In the genomic region with DNA sequence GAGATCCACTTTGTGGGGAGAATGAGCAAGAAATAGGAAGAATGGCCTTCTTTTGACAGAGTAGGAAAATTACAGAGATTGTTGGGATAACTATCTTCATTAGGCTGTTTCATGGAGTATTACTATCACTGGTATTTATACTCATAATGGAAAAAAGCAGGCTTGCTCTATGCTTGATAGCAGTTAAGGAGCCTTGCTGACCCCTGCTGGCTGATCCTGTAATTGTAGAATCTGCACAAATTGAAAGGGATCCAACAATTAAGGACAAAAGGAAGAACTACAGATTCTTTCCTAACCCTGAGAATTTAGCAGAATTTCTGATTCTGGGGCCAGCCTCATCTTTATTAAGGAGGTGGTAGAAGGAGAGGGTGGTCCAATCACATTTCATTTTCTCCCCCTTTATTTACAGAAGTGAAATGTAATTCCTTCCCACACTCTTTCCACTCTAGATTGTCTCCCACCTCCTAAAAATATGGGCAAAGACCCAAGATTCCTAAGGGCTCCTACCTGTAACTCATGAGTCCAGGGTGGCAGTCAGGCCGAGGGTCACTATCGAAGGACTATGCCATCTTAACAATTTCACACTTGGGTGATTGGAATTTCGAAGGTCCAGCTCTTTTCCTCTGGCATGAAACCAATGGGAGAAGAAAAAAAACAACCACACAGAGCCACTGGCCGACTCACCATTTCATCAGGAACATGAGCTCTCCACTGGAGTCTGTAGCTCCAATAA, we compare ENCODE assay signal across 9 cellular contexts. TPM values are rescaled to one million over a fixed set of nuclear protein-coding genes. Genes with fewer than 3 reads are reported as not detected.
A peak's percentile ranks its signal among the peaks of the same experiment; 100 is the strongest.
DNase-seq lines count a peak whose midpoint lies in the region; ATAC-seq and TF ChIP-seq lines count a peak whose summit lies in the region.
"Had no signal": no experiment of that assay in that cellular context is flagged by ENCODE, and none has a peak within 500 bp of the region (broad histone marks: within the 10 kb centered on the region; RNA-seq: fewer than 3 reads in every experiment).

No MANE protein-coding gene starts in this region.

- no peak overlapping the region for H2AFZ ChIP-seq in SU-DHL-6 (ENCODE audit: low read depth, low read length, severe bottlenecking)

- H3K9me2 ChIP-seq in DOHH2 (replicated peaks; ENCODE audit: control insufficient read depth, low read length) (no peaks in the 10 kb centered on the region), SU-DHL-6 (replicated peaks; ENCODE audit: insufficient read depth, low read length) (no peaks in the 10 kb centered on the region)

- POLR2A ChIA-PET in activated naive CD8-positive, alpha-beta T cell treated with anti-CD3 and anti-CD28 coated beads, Interleukin-2, amount 10 ng/mL, durations not matched to agents 7 days and 5 days (lab: Charles Lee): interaction anchor here (1.2 to 1.9 kb wide), 3 partner anchors 47 to 104 kb away, joined by 3 to 6 read pairs (median 4); partner anchors contain the start of gene CDK5RAP3

- peaks cover 4% of the 10 kb centered on the region for H3K36me3 Mint-ChIP-seq in activated naive CD8-positive, alpha-beta T cell treated with anti-CD3 and anti-CD28 coated beads, Interleukin-2, amount 10 ng/mL, durations not matched to agents 7 days and 5 days

- H3F3A ChIP-seq in DOHH2 (ENCODE audit: control insufficient read depth, insufficient read depth) (peaks cover 5% of the 10 kb centered on the region; the same call in 1 of the 2 replicates), SU-DHL-6 (ENCODE audit: insufficient read depth) (peaks cover 8% of the 10 kb centered on the region; the same call in 1 of the 2 replicates)

- H3K79me2 ChIP-seq in DOHH2 (ENCODE audit: control insufficient read depth, low read length) (peaks cover 16% of the 10 kb centered on the region), SU-DHL-6 (ENCODE audit: insufficient read depth, low read length) (peaks cover 14% of the 10 kb centered on the region)

- DNase-seq in M059J (ENCODE audit: low read depth) (peak; percentile 73), heart right ventricle (peak; percentile 52 to 84), renal cortical epithelial cell (ENCODE audit: low read depth) (peak; percentile 95)
- DNase-seq in activated naive CD8-positive, alpha-beta T cell treated with anti-CD3 and anti-CD28 coated beads, Interleukin-2, amount 10 ng/mL, durations not matched to agents 7 days and 5 days: peak; percentile 50

- intact Hi-C loops in heart right ventricle (cut with DNase I): loop anchor here (1.0 to 5.0 kb wide), 9 partner anchors 22 to 58 kb away; partner anchors contain the start of genes COPZ2 (in 1 of the 10) and SNX11 (in 1 of the 10)

- TF ChIP-seq CTCF in DOHH2 (IDR thresholded peaks at IDR 0.05; ENCODE audit: low read depth, low read length, poor library complexity, severe bottlenecking): peak; percentile 84
- peak; percentile 80 for TF ChIP-seq CTCF in SU-DHL-6 (IDR thresholded peaks at IDR 0.05; ENCODE audit: insufficient read depth, low read length, poor library complexity, severe bottlenecking)
- peak; percentile 73 to 92 (median 85) for TF ChIP-seq CTCF in heart right ventricle (IDR thresholded peaks at IDR 0.05)

- H3K4me1 Mint-ChIP-seq in activated naive CD8-positive, alpha-beta T cell treated with anti-CD3 and anti-CD28 coated beads, Interleukin-2, amount 10 ng/mL, durations not matched to agents 7 days and 5 days: no peaks in the 10 kb centered on the region

- WGBS in heart right ventricle, 2 donors: 47 to 61% methylated on average over 4 of the region's 4 CpGs

- no peaks in the 10 kb centered on the region for H4K20me1 ChIP-seq in DOHH2 (ENCODE audit: control insufficient read depth, insufficient read depth, low read depth, low read length)
- H4K20me1 ChIP-seq in SU-DHL-6 (ENCODE audit: low read depth, low read length): no peaks in the 10 kb centered on the region

- no peaks in the 10 kb centered on the region for H3K27me3 ChIP-seq in DOHH2 (ENCODE audit: control insufficient read depth, low read length)
- H3K27me3 ChIP-seq in SU-DHL-6 (ENCODE audit: low read length): no peaks in the 10 kb centered on the region
- no peaks in the 10 kb centered on the region for H3K27me3 ChIP-seq in heart right ventricle

- H3K36me3 ChIP-seq in DOHH2 (ENCODE audit: control insufficient read depth, low read length): peaks cover 52% of the 10 kb centered on the region
- peaks cover 5% of the 10 kb centered on the region; the same call in 1 of the 2 replicates for H3K36me3 ChIP-seq in SU-DHL-6 (ENCODE audit: low read length)
- peaks cover 0 to 74% (median 6%) of the 10 kb centered on the region in 9 donors for H3K36me3 ChIP-seq in heart right ventricle

- H3K9me3 ChIP-seq in DOHH2 (ENCODE audit: control insufficient read depth, insufficient read depth, low read length) (no peaks in the 10 kb centered on the region), SU-DHL-6 (ENCODE audit: insufficient read depth, low read length) (no peaks in the 10 kb centered on the region), heart right ventricle (no peaks in the 10 kb centered on the region)

- H3K27me3 Mint-ChIP-seq in activated naive CD8-positive, alpha-beta T cell treated with anti-CD3 and anti-CD28 coated beads, Interleukin-2, amount 10 ng/mL, durations not matched to agents 7 days and 5 days: no peaks in the 10 kb centered on the region
- H3K27me3 Mint-ChIP-seq: dendritic cell treated with granulocyte-macrophage colony-stimulating factor and Interleukin-4, amounts not matched to agents 40 ng/mL and 50 ng/mL, for 4 days had no signal

- H3K4me3 ChIP-seq in DOHH2 (ENCODE audit: low read length) (no peak overlapping the region), SU-DHL-6 (ENCODE audit: insufficient read depth, low read length, poor library complexity, severe bottlenecking) (no peak overlapping the region), heart right ventricle (no peak overlapping the region)

- H3K27ac ChIP-seq in DOHH2 (ENCODE audit: low read depth, low read length) (no peak overlapping the region), SU-DHL-6 (ENCODE audit: low read depth, low read length) (no peak overlapping the region), heart right ventricle (peak overlapping the region in 3 of 10 donors; percentile 7 to 45 (median 28))

- peak; percentile 65 for ATAC-seq in activated naive CD8-positive, alpha-beta T cell treated with anti-CD3 and anti-CD28 coated beads, Interleukin-2, amount 10 ng/mL, durations not matched to agents 7 days and 5 days (ENCODE audit: low read depth)
- ATAC-seq in heart right ventricle: peak in 7 of 8 donors; percentile 78 to 92 (median 89)
- no peak for ATAC-seq in GM21447 (IDR thresholded peaks at IDR 0.05; ENCODE audit: unreplicated experiment)
- ATAC-seq in GM18520 (IDR thresholded peaks at IDR 0.05; ENCODE audit: unreplicated experiment): no peak

- H3K27ac Mint-ChIP-seq in activated naive CD8-positive, alpha-beta T cell treated with anti-CD3 and anti-CD28 coated beads, Interleukin-2, amount 10 ng/mL, durations not matched to agents 7 days and 5 days: no peak overlapping the region
- H3K27ac Mint-ChIP-seq: dendritic cell treated with granulocyte-macrophage colony-stimulating factor and Interleukin-4, amounts not matched to agents 40 ng/mL and 50 ng/mL, for 4 days had no signal

- H3K4me1 ChIP-seq in DOHH2 (ENCODE audit: control insufficient read depth, low read length) (no peaks in the 10 kb centered on the region), heart right ventricle (peaks cover 0 to 10% (median 5%) of the 10 kb centered on the region in 9 donors)

- no peaks in the 10 kb centered on the region for H3K9me3 Mint-ChIP-seq in activated naive CD8-positive, alpha-beta T cell treated with anti-CD3 and anti-CD28 coated beads, Interleukin-2, amount 10 ng/mL, durations not matched to agents 7 days and 5 days
- H3K9me3 Mint-ChIP-seq: dendritic cell treated with granulocyte-macrophage colony-stimulating factor and Interleukin-4, amounts not matched to agents 40 ng/mL and 50 ng/mL, for 4 days had no signal

- H3K4me3 Mint-ChIP-seq in activated naive CD8-positive, alpha-beta T cell treated with anti-CD3 and anti-CD28 coated beads, Interleukin-2, amount 10 ng/mL, durations not matched to agents 7 days and 5 days: no peak overlapping the region
- H3K4me3 Mint-ChIP-seq: dendritic cell treated with granulocyte-macrophage colony-stimulating factor and Interleukin-4, amounts not matched to agents 40 ng/mL and 50 ng/mL, for 4 days had no signal

- H3K9ac ChIP-seq in SU-DHL-6 (ENCODE audit: low read length): no peak overlapping the region

- H3K4me2 ChIP-seq in DOHH2 (ENCODE audit: low read length): no peak overlapping the region
- no peak overlapping the region for H3K4me2 ChIP-seq in SU-DHL-6 (ENCODE audit: low read depth, low read length, poor library complexity, severe bottlenecking)

RNA-seq across cellular contexts. Expression of gene NFE2L1, which starts 26.3 kb away (rescaled TPM):
- 44.3 and 68.7 TPM in 2 replicates for total RNA-seq in M059J (2014; rRNA removed; shearing (Covaris generic))
- 10 to 100 TPM; 62.2 to 63.1 TPM for total RNA-seq in activated naive CD8-positive, alpha-beta T cell treated with anti-CD3 and anti-CD28 coated beads, Interleukin-2, amount 10 ng/mL, durations not matched to agents 7 days and 5 days
- 1,000 to 10,000 TPM in 1 of 10 donors, 100 to 1,000 TPM in 9; 443 to 1,033 (median 704) TPM for total RNA-seq in heart right ventricle
- polyA plus RNA-seq in heart right ventricle: 100 to 1,000 TPM; 108 to 251 TPM
- 75.0 and 267 TPM in 2 replicates for total RNA-seq in renal cortical epithelial cell

RNA-seq across cellular contexts. Expression of gene CBX1, which starts 26.8 kb away (rescaled TPM):
- 89.1 and 122 TPM in 2 replicates for total RNA-seq in M059J (2014; rRNA removed; shearing (Covaris generic))
- 10 to 100 TPM; 55.1 to 56.0 TPM for total RNA-seq in activated naive CD8-positive, alpha-beta T cell treated with anti-CD3 and anti-CD28 coated beads, Interleukin-2, amount 10 ng/mL, durations not matched to agents 7 days and 5 days
- 10 to 100 TPM; 30.3 to 40.8 (median 35.9) TPM for total RNA-seq in heart right ventricle
- 10 to 100 TPM; 19.8 to 38.8 TPM for polyA plus RNA-seq in heart right ventricle
- 68.9 and 88.3 TPM in 2 replicates for total RNA-seq in renal cortical epithelial cell

RNA-seq across cellular contexts. Expression of gene SNX11, which starts 33.1 kb away (rescaled TPM):
- total RNA-seq in M059J (2014; rRNA removed; shearing (Covaris generic)): 18.1 and 22.4 TPM in 2 replicates
- 10 to 100 TPM; 31.3 to 36.8 TPM for total RNA-seq in activated naive CD8-positive, alpha-beta T cell treated with anti-CD3 and anti-CD28 coated beads, Interleukin-2, amount 10 ng/mL, durations not matched to agents 7 days and 5 days
- 10 to 100 TPM in 9 of 10 donors, 1 to 10 TPM in 1; 7.2 to 17.0 (median 12.3) TPM for total RNA-seq in heart right ventricle
- 10 to 100 TPM in 1 of 2 donors, 1 to 10 TPM in 1; 7.1 to 17.1 TPM for polyA plus RNA-seq in heart right ventricle
- total RNA-seq in renal cortical epithelial cell: 16.1 and 25.0 TPM in 2 replicates

RNA-seq across cellular contexts. Expression of gene COPZ2, which starts 36.9 kb away (rescaled TPM):
- total RNA-seq in M059J (2014; rRNA removed; shearing (Covaris generic)): 27.3 and 40.7 TPM in 2 replicates
- total RNA-seq in activated naive CD8-positive, alpha-beta T cell treated with anti-CD3 and anti-CD28 coated beads, Interleukin-2, amount 10 ng/mL, durations not matched to agents 7 days and 5 days: 1 to 10 TPM; 6.1 to 8.8 TPM
- total RNA-seq in heart right ventricle (10 to 100 TPM; 45.3 to 67.3 (median 60.7) TPM), renal cortical epithelial cell (6.8 and 8.0 TPM in 2 replicates)
- 10 to 100 TPM; 17.5 to 54.1 TPM for polyA plus RNA-seq in heart right ventricle

Comparison
In these comparisons a context has a peak if more than half of its experiments do, and no peak if none do; other contexts are left out.
1. ATAC-seq: peak in activated naive CD8-positive, alpha-beta T cell treated with anti-CD3 and anti-CD28 coated beads, Interleukin-2, amount 10 ng/mL, durations not matched to agents 7 days and 5 days (single experiment) and heart right ventricle (7 of 8); none in GM21447 (single experiment) and GM18520 (single experiment).
2. Peak in every context shown above with its lines, with median percentiles within 50 percentile points of each other: CTCF ChIP-seq and DNase-seq.